Comparison of ENCODE assay signal across 1 cellular context in the genomic region with DNA sequence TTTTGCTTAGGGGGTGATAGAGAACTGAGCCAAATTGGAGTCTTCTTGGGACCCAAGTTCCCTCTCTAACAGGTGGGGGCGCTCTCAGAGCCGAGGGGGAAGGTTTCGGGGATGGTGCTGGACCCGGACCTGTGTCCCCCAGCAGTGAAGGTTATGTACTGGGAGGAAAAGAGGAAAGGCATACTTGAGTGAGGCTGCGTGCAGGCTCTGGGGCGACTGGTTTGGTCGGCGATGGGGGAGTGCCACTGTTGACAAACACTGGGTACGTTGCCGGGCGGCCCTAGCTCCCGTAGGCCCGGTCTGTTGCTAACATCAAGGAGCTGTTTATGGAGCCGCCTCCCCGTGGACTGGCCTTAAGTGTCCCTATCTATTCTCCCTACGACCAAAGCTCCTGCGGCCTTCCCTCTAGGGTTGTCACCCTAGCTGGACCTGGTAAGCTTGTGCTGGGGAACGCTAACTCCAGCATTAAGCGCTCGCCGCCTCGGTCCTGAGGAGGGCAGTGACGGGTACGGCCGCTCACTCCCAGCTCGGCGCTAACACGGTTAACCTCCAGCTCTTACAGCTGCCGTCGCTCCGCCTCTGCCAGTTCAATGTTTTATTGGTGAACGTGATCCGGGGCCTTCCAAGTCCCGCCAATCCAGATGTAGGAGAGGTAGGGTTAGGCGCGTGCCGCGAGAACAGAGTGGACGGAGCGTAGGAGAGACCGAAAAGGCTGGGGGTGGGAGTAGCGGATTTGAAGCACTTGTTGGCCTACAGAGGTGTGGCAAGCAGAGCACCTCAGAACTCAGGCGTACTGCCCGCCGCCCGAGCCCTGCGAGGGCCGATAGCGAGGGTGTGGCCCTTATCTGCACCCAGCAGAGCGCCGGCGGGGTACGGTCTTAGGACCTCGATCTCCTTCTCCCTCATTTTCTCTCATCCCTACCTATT.
TF ChIP-seq lines count a peak whose summit lies in the region.

PPOX (plus strand) TSS at position 685 of the 927 bp plus-strand sequence. CDS start 422 bp downstream, outside the sequence.

TF ChIP-seq in H1, 55 proteins besides CTCF, POLR2A, EP300 and RAD21 (continued from another document):
- TF ChIP-seq SAP30 (IDR thresholded peaks at IDR 0.05; ENCODE audit: insufficient read depth, insufficient replicate concordance, low read length) (peak; percentile 58), SIRT6 (IDR thresholded peaks at IDR 0.05; ENCODE audit: low read length) (no peak)
